In genomic region chr10:97888641-97889262, GRCh38 we compare ENCODE assay signal across 8 cellular contexts. TPM values are rescaled to one million over a fixed set of nuclear protein-coding genes. Genes with fewer than 3 reads are reported as not detected.
DNase-seq lines count a peak whose midpoint lies in the region; ATAC-seq and TF ChIP-seq lines count a peak whose summit lies in the region.

No MANE protein-coding gene starts in this region.

- H3K27ac Mint-ChIP-seq in activated T-helper 2 cell treated with anti-CD3 and anti-CD28 coated beads, Interferon-gamma antibody, Interleukin-2, Interleukin-4, amounts not matched to agents 10 μg/mL and 5 μg/mL and 100 μg/mL, durations not matched to agents 14 hours and 24 hours and 36 hours, result no peak overlapping the region
- H3K27ac Mint-ChIP-seq in Caco-2 (ENCODE audit: unreplicated experiment), result no peak overlapping the region

- no peaks in the 10 kb centered on the region for H3K4me1 ChIP-seq in cardiac muscle cell (ENCODE audit: low read depth)
- H3K4me1 ChIP-seq in NT2/D1 (ENCODE audit: insufficient read depth, insufficient read length), result peaks cover 10% of the 10 kb centered on the region
- H3K4me1 ChIP-seq in upper lobe of right lung, result peaks cover 4% of the 10 kb centered on the region
- H3K4me1 ChIP-seq in Caco-2, result no peaks in the 10 kb centered on the region

- no peak for ATAC-seq in left ventricle myocardium superior
- ATAC-seq in upper lobe of right lung, result peak; percentile 57

- TF ChIP-seq CTCF in cardiac muscle cell (IDR thresholded peaks at IDR 0.05; ENCODE audit: low read depth, low read length) (peak; percentile 3), upper lobe of right lung (IDR thresholded peaks at IDR 0.05) (no peak), Caco-2 (IDR thresholded peaks at IDR 0.05; ENCODE audit: insufficient read depth in 1 of 2, low read depth in 1 of 2, low read length in 1 of 2, severe bottlenecking in 1 of 2, unreplicated experiment in 1 of 2) (no peak)

- no peaks in the 10 kb centered on the region for H3K36me3 Mint-ChIP-seq in activated T-helper 2 cell treated with anti-CD3 and anti-CD28 coated beads, Interferon-gamma antibody, Interleukin-2, Interleukin-4, amounts not matched to agents 10 μg/mL and 5 μg/mL and 100 μg/mL, durations not matched to agents 14 hours and 24 hours and 36 hours (ENCODE audit: low read depth)
- H3K36me3 Mint-ChIP-seq in Caco-2 (ENCODE audit: insufficient read depth, unreplicated experiment), result no peaks in the 10 kb centered on the region

- H3K9me3 Mint-ChIP-seq in activated T-helper 2 cell treated with anti-CD3 and anti-CD28 coated beads, Interferon-gamma antibody, Interleukin-2, Interleukin-4, amounts not matched to agents 10 μg/mL and 5 μg/mL and 100 μg/mL, durations not matched to agents 14 hours and 24 hours and 36 hours, result no peaks in the 10 kb centered on the region
- H3K9me3 Mint-ChIP-seq in Caco-2 (ENCODE audit: unreplicated experiment), result no peaks in the 10 kb centered on the region

- H3K4me3 Mint-ChIP-seq in activated T-helper 2 cell treated with anti-CD3 and anti-CD28 coated beads, Interferon-gamma antibody, Interleukin-2, Interleukin-4, amounts not matched to agents 10 μg/mL and 5 μg/mL and 100 μg/mL, durations not matched to agents 14 hours and 24 hours and 36 hours (ENCODE audit: low read depth), result no peak overlapping the region
- H3K4me3 Mint-ChIP-seq in Caco-2 (ENCODE audit: unreplicated experiment), result no peak overlapping the region

- H3K36me3 ChIP-seq in cardiac muscle cell, result no peaks in the 10 kb centered on the region
- H3K36me3 ChIP-seq in NT2/D1 (ENCODE audit: insufficient read depth, insufficient read length, low read length), result no peaks in the 10 kb centered on the region
- H3K36me3 ChIP-seq in upper lobe of right lung, result no peaks in the 10 kb centered on the region
- H3K36me3 ChIP-seq in Caco-2 (ENCODE audit: control insufficient read depth, insufficient read depth, low read length), result no peaks in the 10 kb centered on the region

- no peaks in the 10 kb centered on the region for H3K27me3 ChIP-seq in cardiac muscle cell
- H3K27me3 ChIP-seq in NT2/D1 (ENCODE audit: insufficient read depth, insufficient read length), result no peaks in the 10 kb centered on the region
- no peaks in the 10 kb centered on the region for H3K27me3 ChIP-seq in upper lobe of right lung
- H3K27me3 ChIP-seq in Caco-2 (replicated peaks; ENCODE audit: control insufficient read depth, insufficient read depth, low read length), result no peaks in the 10 kb centered on the region

- no peaks in the 10 kb centered on the region for H3K4me1 Mint-ChIP-seq in activated T-helper 2 cell treated with anti-CD3 and anti-CD28 coated beads, Interferon-gamma antibody, Interleukin-2, Interleukin-4, amounts not matched to agents 10 μg/mL and 5 μg/mL and 100 μg/mL, durations not matched to agents 14 hours and 24 hours and 36 hours (ENCODE audit: low read depth)
- peaks cover 7% of the 10 kb centered on the region for H3K4me1 Mint-ChIP-seq in Caco-2 (ENCODE audit: low read depth, unreplicated experiment)

- H3K9me3 ChIP-seq in cardiac muscle cell (ENCODE audit: low read depth), result no peaks in the 10 kb centered on the region
- no peaks in the 10 kb centered on the region for H3K9me3 ChIP-seq in NT2/D1 (ENCODE audit: insufficient read depth, low read length)
- no peaks in the 10 kb centered on the region for H3K9me3 ChIP-seq in upper lobe of right lung
- H3K9me3 ChIP-seq in Caco-2, result no peaks in the 10 kb centered on the region

- DNase-seq in cardiac muscle cell (ENCODE audit: low read depth in 1 of 2, low spot score in 1 of 2), result peak in 1 of 2 donors; percentile 21
- no peak for DNase-seq in left ventricle myocardium superior
- no peak for DNase-seq in NT2/D1 (ENCODE audit: low read depth, low spot score)
- DNase-seq in fibroblast of peridontal ligament (ENCODE audit: extremely low read depth), result peak; percentile 42
- peak; percentile 89 for DNase-seq in upper lobe of right lung
- no peak for DNase-seq in activated T-helper 2 cell treated with anti-CD3 and anti-CD28 coated beads, Interferon-gamma antibody, Interleukin-2, Interleukin-4, amounts not matched to agents 10 μg/mL and 5 μg/mL and 100 μg/mL, durations not matched to agents 14 hours and 24 hours and 36 hours (ENCODE audit: low spot score)
- no peak for DNase-seq in foreskin melanocyte
- no peak for DNase-seq in Caco-2

- H3K27ac ChIP-seq in cardiac muscle cell (no peak overlapping the region), upper lobe of right lung (peak overlapping the region; percentile 80)

- CTCF ChIA-PET in Caco-2 (lab: Charles Lee), result no interaction called here

- intact Hi-C loops in left ventricle myocardium superior (cut with micrococcal nuclease), result no loop called here
- intact Hi-C loops in upper lobe of right lung (cut with DNase I), result no loop called here
- intact Hi-C loops in activated T-helper 2 cell treated with anti-CD3 and anti-CD28 coated beads, Interferon-gamma antibody, Interleukin-2, Interleukin-4, amounts not matched to agents 10 μg/mL and 5 μg/mL and 100 μg/mL, durations not matched to agents 14 hours and 24 hours and 36 hours (cut with micrococcal nuclease), result no loop called here
- intact Hi-C loops in Caco-2 (cut with micrococcal nuclease; ENCODE audit: unreplicated experiment), result no loop called here

- POLR2A ChIA-PET in Caco-2 (lab: Charles Lee), result no interaction called here

- no peaks in the 10 kb centered on the region for H3K27me3 Mint-ChIP-seq in activated T-helper 2 cell treated with anti-CD3 and anti-CD28 coated beads, Interferon-gamma antibody, Interleukin-2, Interleukin-4, amounts not matched to agents 10 μg/mL and 5 μg/mL and 100 μg/mL, durations not matched to agents 14 hours and 24 hours and 36 hours (ENCODE audit: low read depth)
- H3K27me3 Mint-ChIP-seq in Caco-2 (ENCODE audit: insufficient read depth, unreplicated experiment), result peaks cover 8% of the 10 kb centered on the region

- H3K9ac ChIP-seq in NT2/D1 (ENCODE audit: insufficient read length, low read depth), result peak overlapping the region; percentile 76

- BruUV-seq in Caco-2 (replicated peaks; lab: Mats Ljungman, UMichigan), result no TSS peak

- H3K4me3 ChIP-seq in cardiac muscle cell, result no peak overlapping the region
- H3K4me3 ChIP-seq in NT2/D1 (ENCODE audit: insufficient read length, low read depth), result peak overlapping the region; percentile 36
- H3K4me3 ChIP-seq in upper lobe of right lung, result no peak overlapping the region
- H3K4me3 ChIP-seq in Caco-2 (ENCODE audit: low read depth, low read length), result no peak overlapping the region

RNA-seq across cellular contexts. Expression of gene GOLGA7B, which starts 39.1 kb away (rescaled TPM):
- total RNA-seq in cardiac muscle cell (0.18 and 0.27 TPM in 2 replicates), left ventricle myocardium superior (not detected), upper lobe of right lung (0.98 TPM), Caco-2 (2022) (0.21 and 0.36 TPM in 2 replicates)
- 0.19 and 2.8 TPM in 2 replicates for polyA plus RNA-seq in cardiac muscle cell
- 0.34 and 0.62 TPM in 2 replicates for total RNA-seq in activated T-helper 2 cell treated with anti-CD3 and anti-CD28 coated beads, Interferon-gamma antibody, Interleukin-2, Interleukin-4, amounts not matched to agents 10 μg/mL and 5 μg/mL and 100 μg/mL, durations not matched to agents 14 hours and 24 hours and 36 hours

Comparison
In these comparisons a context has a peak if more than half of its experiments do, and no peak if none do; other contexts are left out.
1. DNase-seq: peak in fibroblast of peridontal ligament (single experiment) and upper lobe of right lung (single experiment); none in left ventricle myocardium superior (single experiment), NT2/D1 (single experiment), activated T-helper 2 cell treated with anti-CD3 and anti-CD28 coated beads, Interferon-gamma antibody, Interleukin-2, Interleukin-4, amounts not matched to agents 10 μg/mL and 5 μg/mL and 100 μg/mL, durations not matched to agents 14 hours and 24 hours and 36 hours (single experiment), foreskin melanocyte (single experiment) and Caco-2 (0 of 2).